In the genomic region with DNA sequence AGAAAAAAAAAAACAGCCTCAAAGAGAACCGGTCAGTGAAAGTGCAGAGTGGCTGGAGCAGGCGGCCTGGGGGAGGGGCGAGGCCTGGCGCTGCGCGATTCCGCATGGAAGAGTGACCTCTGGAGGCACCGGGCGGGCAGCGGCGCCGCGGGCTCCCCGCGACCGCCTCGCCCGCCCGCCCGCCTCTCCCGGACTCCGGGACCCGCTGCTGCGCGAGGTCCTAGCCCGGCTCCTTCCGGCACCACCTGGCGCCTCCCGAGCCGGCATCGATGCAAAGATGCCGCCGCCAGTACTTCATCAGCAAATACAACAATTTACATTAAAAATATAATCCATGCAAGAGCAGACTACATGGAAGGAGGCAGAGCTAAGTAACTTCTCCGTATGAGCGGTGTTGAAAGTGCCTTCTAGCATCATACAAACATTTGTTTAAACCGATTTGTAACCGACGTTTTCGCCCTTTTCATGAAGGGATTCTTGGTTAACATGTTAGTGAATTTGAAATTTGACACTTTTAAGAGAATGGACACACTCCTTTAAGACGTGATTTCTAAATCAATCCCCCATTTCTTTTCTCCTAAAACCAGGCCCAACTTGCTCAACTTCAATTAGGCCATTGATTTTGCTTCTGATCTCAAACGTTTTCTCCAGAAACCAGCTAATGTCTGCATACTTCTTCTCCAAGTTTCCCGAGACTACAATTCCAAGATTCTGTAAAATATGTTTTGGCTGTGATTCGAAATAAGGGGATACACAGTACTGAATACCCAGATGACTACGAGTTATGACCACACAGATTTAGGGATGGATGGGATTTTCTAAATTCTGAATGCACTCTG, we compare ENCODE assay signal across 8 cellular contexts.
DNase-seq lines count a peak whose midpoint lies in the region; ATAC-seq lines count a peak whose summit lies in the region.

No MANE protein-coding gene starts in this region.

- H3K27me3 ChIP-seq in adipocyte (replicated peaks; ENCODE audit: control insufficient read depth, insufficient read depth, low read length) (no peaks in the 10 kb centered on the region), neuron (ENCODE audit: insufficient read depth, low read length) (no peaks in the 10 kb centered on the region)

- H3K36me3 ChIP-seq in adipocyte (ENCODE audit: control insufficient read depth, insufficient read depth, low read length, severe bottlenecking) (no peaks in the 10 kb centered on the region), neuron (ENCODE audit: insufficient read depth, low read length) (peaks cover 12% of the 10 kb centered on the region)

- H3K4me3 ChIP-seq in adipocyte (ENCODE audit: low read length) (peak overlapping the region; percentile 73), neuron (ENCODE audit: low read length) (peak overlapping the region; percentile 78)

- no peaks in the 10 kb centered on the region for H3K9me3 ChIP-seq in adipocyte (ENCODE audit: control insufficient read depth, low read length)
- no peaks in the 10 kb centered on the region for H3K9me3 ChIP-seq in neuron (ENCODE audit: low read length)

- DNase-seq in C1 segment of cervical spinal cord (lab: John Stamatoyannopoulos, UW) (peak in 13 of 14 donors; percentile 36 to 84 (median 72)), GOT3 (lab: John Stamatoyannopoulos, UW) (peak; percentile 29), NCI-H748 (lab: John Stamatoyannopoulos, UW; ENCODE audit: unreplicated experiment) (peak; percentile 83), adipocyte (ENCODE audit: low read depth) (peak; percentile 93), head of caudate nucleus (peak; percentile 66 to 94 (median 87))

- intact Hi-C loops in head of caudate nucleus (cut with DNase I): loop anchor here (5.0 to 10.0 kb wide), 3 partner anchors 381 to 1119 kb away; no protein-coding TSS in a partner anchor

- ATAC-seq in GM21515 (IDR thresholded peaks at IDR 0.05; ENCODE audit: unreplicated experiment) (no peak), HG03460 (IDR thresholded peaks at IDR 0.05; ENCODE audit: unreplicated experiment) (no peak)

- H3K9ac ChIP-seq in adipocyte (ENCODE audit: low read length): peak overlapping the region; percentile 55

- no peak overlapping the region for H2AFZ ChIP-seq in neuron (ENCODE audit: low read depth, low read length)

- peaks cover 12% of the 10 kb centered on the region for H3K4me1 ChIP-seq in adipocyte (ENCODE audit: control insufficient read depth, insufficient read depth, low read length)
- peaks cover 32% of the 10 kb centered on the region for H3K4me1 ChIP-seq in neuron (ENCODE audit: insufficient read depth, low read length)

Comparison
In these comparisons a context has a peak if more than half of its experiments do, and no peak if none do; other contexts are left out.
1. DNase-seq: peak in every context shown above with its lines; median percentile 93 in adipocyte; 87 in head of caudate nucleus; 83 in NCI-H748; 72 in C1 segment of cervical spinal cord; 29 in GOT3.